In genomic region chr3:160435095-160435494, GRCh38 we compare ENCODE assay signal across 20 cellular contexts.
"Had no signal": no experiment of that assay in that cellular context is flagged by ENCODE, and none has a peak within 500 bp of the region (broad histone marks: within the 10 kb centered on the region; RNA-seq: fewer than 3 reads in every experiment).

No MANE protein-coding gene starts in this region.

- H3K36me3 ChIP-seq: prostate gland had no signal

- H3K9me3 Mint-ChIP-seq: activated CD4-positive, alpha-beta T cell treated with anti-CD3 and anti-CD28 coated beads, Interleukin-2, amount 10 ng/mL, durations not matched to agents 24 days and 14 days; activated naive CD4-positive, alpha-beta T cell treated with anti-CD3 and anti-CD28 coated beads for 36 hours; effector memory CD8-positive, alpha-beta T cell had no signal

- H3K4me3 ChIP-seq: cardiac muscle cell, esophagus squamous epithelium, gastrocnemius medialis, left lung, lung, prostate gland, upper lobe of left lung had no signal

- H3K4me1 ChIP-seq: esophagus squamous epithelium, gastrocnemius medialis, left lung, prostate gland, upper lobe of left lung had no signal

- H3K27me3 Mint-ChIP-seq: activated CD4-positive, alpha-beta T cell treated with anti-CD3 and anti-CD28 coated beads, Interleukin-2, amount 10 ng/mL, durations not matched to agents 24 days and 14 days; effector memory CD8-positive, alpha-beta T cell; naive thymus-derived CD4-positive, alpha-beta T cell; T-helper 17 cell had no signal

- H3K27ac ChIP-seq: esophagus squamous epithelium, gastrocnemius medialis, left lung, prostate gland, upper lobe of left lung had no signal

- ATAC-seq: activated CD4-positive, CD25-positive, alpha-beta regulatory T cell treated with anti-CD3 and anti-CD28 coated beads, Interleukin-2, amount 50 U/mL, for 24 hours; activated T-cell treated with anti-CD3 and anti-CD28 coated beads, Interleukin-2, amount 50 U/mL, for 72 hours; effector memory CD8-positive, alpha-beta T cell; gastrocnemius medialis; left lung; naive thymus-derived CD4-positive, alpha-beta T cell; stimulated activated naive CD8-positive, alpha-beta T cell treated with anti-CD3 and anti-CD28 coated beads, Interleukin-15, Interleukin-2, amounts not matched to agents 100 U/mL and 50 U/mL, for 24 hours; T-helper 17 cell had no signal

- H3K27ac Mint-ChIP-seq: activated naive CD4-positive, alpha-beta T cell treated with anti-CD3 and anti-CD28 coated beads for 36 hours had no signal

- H3K27me3 ChIP-seq: cardiac muscle cell, esophagus squamous epithelium, gastrocnemius medialis, left lung, upper lobe of left lung had no signal

- H3K9me3 ChIP-seq: esophagus squamous epithelium, gastrocnemius medialis, left lung, prostate gland, upper lobe of left lung had no signal

- H3K4me3 Mint-ChIP-seq: activated CD4-positive, alpha-beta T cell treated with anti-CD3 and anti-CD28 coated beads, Interleukin-2, amount 10 ng/mL, durations not matched to agents 24 days and 14 days; activated naive CD4-positive, alpha-beta T cell treated with anti-CD3 and anti-CD28 coated beads for 36 hours; activated T-cell treated with anti-CD3 and anti-CD28 coated beads, Interleukin-2, amount 50 U/mL, for 72 hours; effector memory CD8-positive, alpha-beta T cell; T-helper 17 cell had no signal

- DNase-seq: activated CD4-positive, alpha-beta T cell treated with anti-CD3 and anti-CD28 coated beads, Interleukin-2, amount 10 ng/mL, durations not matched to agents 24 days and 14 days; activated effector memory CD4-positive, alpha-beta T cell treated with Interleukin-2 at 50 U/mL for 16 hours; activated naive CD4-positive, alpha-beta T cell treated with anti-CD3 and anti-CD28 coated beads for 36 hours; activated T-cell treated with anti-CD3 and anti-CD28 coated beads, Interleukin-2, amount 50 U/mL, for 72 hours; effector memory CD8-positive, alpha-beta T cell; esophagus squamous epithelium; gastrocnemius medialis; hippocampal formation; kidney glomerular epithelial cell; left lung; naive thymus-derived CD4-positive, alpha-beta T cell; stimulated activated CD4-positive, alpha-beta T cell treated with anti-CD3 and anti-CD28 coated beads, Interleukin-4, amount 100 ng/mL, for 24 hours; stimulated activated naive CD8-positive, alpha-beta T cell treated with anti-CD3 and anti-CD28 coated beads, Interleukin-15, Interleukin-2, amounts not matched to agents 100 U/mL and 50 U/mL, for 24 hours; SW 1271; T-helper 17 cell; upper lobe of left lung had no signal
